22 cellular contexts compared by ENCODE assay signal in genomic region chr16:30745082-30745481, GRCh38. TPM values are rescaled to one million over a fixed set of nuclear protein-coding genes. Genes with fewer than 3 reads are reported as not detected.
DNase-seq lines count a peak whose midpoint lies in the region; ATAC-seq and TF ChIP-seq lines count a peak whose summit lies in the region.
"Had no signal": no experiment of that assay in that cellular context is flagged by ENCODE, and none has a peak within 500 bp of the region (broad histone marks: within the 10 kb centered on the region; RNA-seq: fewer than 3 reads in every experiment).

No MANE protein-coding gene starts in this region.

- H3K9me3 Mint-ChIP-seq in activated CD4-positive, alpha-beta T cell treated with anti-CD3 and anti-CD28 coated beads, Interleukin-2, amount 10 ng/mL, durations not matched to agents 24 days and 14 days, result no peaks in the 10 kb centered on the region
- H3K9me3 Mint-ChIP-seq: activated naive CD4-positive, alpha-beta T cell treated with anti-CD3 and anti-CD28 coated beads for 36 hours had no signal

- H3K4me1 Mint-ChIP-seq in activated CD4-positive, alpha-beta T cell treated with anti-CD3 and anti-CD28 coated beads, Interleukin-2, amount 10 ng/mL, durations not matched to agents 24 days and 14 days, result peaks cover 29% of the 10 kb centered on the region

- POLR2A ChIA-PET in HEK293 (lab: Yijun Ruan, JAX), result no interaction called here

- ATAC-seq in gastrocnemius medialis, result no peak

- H3K4me1 ChIP-seq in HEK293 (ENCODE audit: control insufficient read depth, insufficient read depth, low read length) (peaks cover 3% of the 10 kb centered on the region; the same call in 1 of the 2 replicates), colonic mucosa (peaks cover 11% of the 10 kb centered on the region), gastrocnemius medialis (peaks cover 18 to 23% of the 10 kb centered on the region in 2 donors)

- no peaks in the 10 kb centered on the region for H3K9me3 ChIP-seq in HEK293 (ENCODE audit: control insufficient read depth, insufficient read depth, low read depth, low read length)
- no peaks in the 10 kb centered on the region for H3K9me3 ChIP-seq in colonic mucosa
- H3K9me3 ChIP-seq in gastrocnemius medialis, result no peaks in the 10 kb centered on the region
- H3K9me3 ChIP-seq: esophagus squamous epithelium, tibial nerve had no signal

- no peaks in the 10 kb centered on the region for H3K27me3 ChIP-seq in colonic mucosa
- H3K27me3 ChIP-seq in gastrocnemius medialis, result no peaks in the 10 kb centered on the region
- H3K27me3 ChIP-seq: esophagus squamous epithelium, tibial nerve had no signal

- in situ Hi-C loops in gastrocnemius medialis (cut with MboI; ENCODE audit: low sequenced_read_pairs in 4 of 4), result no loop called here

- TF ChIP-seq POLR2A in gastrocnemius medialis (IDR thresholded peaks at IDR 0.05), result no peak

- H3K36me3 Mint-ChIP-seq in activated CD4-positive, alpha-beta T cell treated with anti-CD3 and anti-CD28 coated beads, Interleukin-2, amount 10 ng/mL, durations not matched to agents 24 days and 14 days (ENCODE audit: low read depth), result peaks cover 44% of the 10 kb centered on the region

- CTCF ChIA-PET in HEK293 (lab: Yijun Ruan, JAX), result no interaction called here

- H3K4me3 ChIP-seq in HEK293 (ENCODE audit: low read depth, low read length) (no peak overlapping the region), colonic mucosa (no peak overlapping the region), gastrocnemius medialis (no peak overlapping the region)
- H3K4me3 ChIP-seq: esophagus squamous epithelium, tibial nerve had no signal

- intact Hi-C loops in activated CD4-positive, alpha-beta T cell treated with anti-CD3 and anti-CD28 coated beads, Interleukin-2, amount 10 ng/mL, durations not matched to agents 24 days and 14 days (cut with micrococcal nuclease), result loop anchor here (10.0 kb wide), 1 partner anchor 90 kb away; the partner anchor contains the start of genes FBRS and PRR14
- intact Hi-C loops in colonic mucosa (cut with DNase I) (no loop called here), gastrocnemius medialis (cut with DNase I; ENCODE audit: low total_unique reads) (loop anchor here (5.0 kb wide), 1 partner anchor 437 kb away; the partner anchor contains the start of gene FUS)

- H3K4me3 Mint-ChIP-seq in activated CD4-positive, alpha-beta T cell treated with anti-CD3 and anti-CD28 coated beads, Interleukin-2, amount 10 ng/mL, durations not matched to agents 24 days and 14 days, result no peak overlapping the region
- H3K4me3 Mint-ChIP-seq: activated naive CD4-positive, alpha-beta T cell treated with anti-CD3 and anti-CD28 coated beads for 36 hours had no signal

- TF ChIP-seq CTCF in HEK293 (tag by site-specific recombination; IDR thresholded peaks at IDR 0.05), result no peak
- TF ChIP-seq CTCF in colonic mucosa (IDR thresholded peaks at IDR 0.05), result no peak
- TF ChIP-seq CTCF in gastrocnemius medialis (IDR thresholded peaks at IDR 0.05 in 4 of 5, conservative IDR thresholded peaks at IDR 0.05 in 1 of 5), result no peak

- DNase-seq in activated CD4-positive, alpha-beta T cell treated with anti-CD3 and anti-CD28 coated beads, Interleukin-2, amount 10 ng/mL, durations not matched to agents 24 days and 14 days, result no peak
- DNase-seq in activated CD4-positive, alpha-beta T cell treated with anti-CD3 and anti-CD28 coated beads for 1 hour, result no peak
- DNase-seq in colonic mucosa (peak; percentile 59), gastrocnemius medialis (no peak), CD1c-positive myeloid dendritic cell (ENCODE audit: extremely low spot score) (no peak), amniotic stem cell (lab: John Stamatoyannopoulos, UW) (no peak), D341Med (ENCODE audit: low spot score) (no peak)
- DNase-seq: activated CD4-positive, alpha-beta T cell treated with anti-CD3 and anti-CD28 coated beads for 4 hours; activated CD8-positive, alpha-beta memory T cell treated with anti-CD3 and anti-CD28 coated beads, Interleukin-2, amount 50 U/mL, for 4 hours; activated naive CD4-positive, alpha-beta T cell treated with anti-CD3 and anti-CD28 coated beads for 36 hours; effector CD8-positive, alpha-beta T cell; esophagus squamous epithelium; kidney glomerular epithelial cell; mesendoderm; NCI-H1436 treated with DMSO at 0.1 percent for 48 hours; NCI-H2171; NCI-H69; stimulated activated CD4-positive, alpha-beta T cell treated with anti-CD3 and anti-CD28 coated beads, Interleukin-2, amount 100 ng/mL, for 24 hours; stimulated activated naive CD4-positive, alpha-beta T cell treated with Interleukin-2 at 50 U/mL for 16 hours had no signal

- H3K27ac ChIP-seq in HEK293 (ENCODE audit: extremely low read depth, low read depth, low read length), result no peak overlapping the region
- peak overlapping the region; percentile 76 for H3K27ac ChIP-seq in colonic mucosa
- H3K27ac ChIP-seq in gastrocnemius medialis, result peak overlapping the region; percentile 58 to 68 (median 62)
- H3K27ac ChIP-seq: esophagus squamous epithelium had no signal

- H3K27ac Mint-ChIP-seq in activated CD4-positive, alpha-beta T cell treated with anti-CD3 and anti-CD28 coated beads, Interleukin-2, amount 10 ng/mL, durations not matched to agents 24 days and 14 days, result peak overlapping the region; percentile 2
- H3K27ac Mint-ChIP-seq: activated naive CD4-positive, alpha-beta T cell treated with anti-CD3 and anti-CD28 coated beads for 36 hours; progenitor cell of endocrine pancreas had no signal

- H3K36me3 ChIP-seq in HEK293 (ENCODE audit: control insufficient read depth in 2 of 2, insufficient read depth in 1 of 2, low read length in 2 of 2), result peaks cover 13 to 57% of the 10 kb centered on the region in 2 experiments
- no peaks in the 10 kb centered on the region for H3K36me3 ChIP-seq in colonic mucosa
- peaks cover 0 to 12% of the 10 kb centered on the region in 2 donors for H3K36me3 ChIP-seq in gastrocnemius medialis

- H3K9ac ChIP-seq in colonic mucosa (ENCODE audit: low read depth in 2 of 2, low read length in 2 of 2), result peak overlapping the region in 1 of 2 donors; percentile 32

- H3K27me3 Mint-ChIP-seq in activated CD4-positive, alpha-beta T cell treated with anti-CD3 and anti-CD28 coated beads, Interleukin-2, amount 10 ng/mL, durations not matched to agents 24 days and 14 days, result no peaks in the 10 kb centered on the region
- H3K27me3 Mint-ChIP-seq: progenitor cell of endocrine pancreas had no signal

TF ChIP-seq in HEK293, 187 proteins besides CTCF, POLR2A, EP300 and RAD21:
- TF ChIP-seq ZNF146 (tag by site-specific recombination; IDR thresholded peaks at IDR 0.05), result peak; percentile 91
- TF ChIP-seq ZNF645 (tag by site-specific recombination; IDR thresholded peaks at IDR 0.05), result no peak

RNA-seq across cellular contexts. Expression of gene PHKG2, which starts 3.1 kb away (rescaled TPM):
- 39.5 and 41.0 TPM in 2 replicates for total RNA-seq in activated CD4-positive, alpha-beta T cell treated with anti-CD3 and anti-CD28 coated beads, Interleukin-2, amount 10 ng/mL, durations not matched to agents 24 days and 14 days
- total RNA-seq in colonic mucosa (10 to 100 TPM; 33.6 to 47.8 TPM), gastrocnemius medialis (10 to 100 TPM in 3 of 4 donors, 1 to 10 TPM in 1; 8.8 to 30.0 (median 21.6) TPM)

RNA-seq across cellular contexts. Expression of gene CFAP119, which starts 16.8 kb away (rescaled TPM):
- total RNA-seq in activated CD4-positive, alpha-beta T cell treated with anti-CD3 and anti-CD28 coated beads, Interleukin-2, amount 10 ng/mL, durations not matched to agents 24 days and 14 days, result 4.0 and 4.2 TPM in 2 replicates
- total RNA-seq in colonic mucosa (10 to 100 TPM in 1 of 2 donors, 1 to 10 TPM in 1; 8.6 to 12.7 TPM), gastrocnemius medialis (1 to 10 TPM in 2 of 4 donors, under 1 TPM in 1, not detected in 1; 0.73 to 5.8 (median 1.7) TPM)

RNA-seq across cellular contexts. Expression of gene RNF40, which starts 17.0 kb away (rescaled TPM):
- 95.4 and 100 TPM in 2 replicates for total RNA-seq in activated CD4-positive, alpha-beta T cell treated with anti-CD3 and anti-CD28 coated beads, Interleukin-2, amount 10 ng/mL, durations not matched to agents 24 days and 14 days
- total RNA-seq in colonic mucosa, result 100 to 1,000 TPM in 1 of 2 donors, 10 to 100 TPM in 1; 94.6 to 117 TPM
- total RNA-seq in gastrocnemius medialis, result 10 to 100 TPM; 42.8 to 90.0 (median 57.0) TPM

RNA-seq across cellular contexts. Expression of gene ZNF629, which starts 41.9 kb away (rescaled TPM):
- total RNA-seq in activated CD4-positive, alpha-beta T cell treated with anti-CD3 and anti-CD28 coated beads, Interleukin-2, amount 10 ng/mL, durations not matched to agents 24 days and 14 days, result 2.5 and 2.6 TPM in 2 replicates
- total RNA-seq in colonic mucosa (10 to 100 TPM; 11.8 to 15.2 TPM), gastrocnemius medialis (10 to 100 TPM in 2 of 4 donors, 1 to 10 TPM in 2; 9.1 to 12.7 (median 10.3) TPM)

RNA-seq across cellular contexts. Expression of gene SRCAP, which starts 46.1 kb away (rescaled TPM):
- total RNA-seq in activated CD4-positive, alpha-beta T cell treated with anti-CD3 and anti-CD28 coated beads, Interleukin-2, amount 10 ng/mL, durations not matched to agents 24 days and 14 days, result 90.4 and 91.6 TPM in 2 replicates
- total RNA-seq in colonic mucosa (10 to 100 TPM; 44.0 to 79.3 TPM), gastrocnemius medialis (10 to 100 TPM; 15.3 to 25.5 (median 21.9) TPM)
